ENCODE assay signal across 9 cellular contexts in genomic region chr5:142699105-142699720, GRCh38. TPM values are rescaled to one million over a fixed set of nuclear protein-coding genes. Genes with fewer than 3 reads are reported as not detected.
DNase-seq lines count a peak whose midpoint lies in the region; ATAC-seq and TF ChIP-seq lines count a peak whose summit lies in the region.
"Had no signal": no experiment of that assay in that cellular context is flagged by ENCODE, and none has a peak within 500 bp of the region (broad histone marks: within the 10 kb centered on the region; RNA-seq: fewer than 3 reads in every experiment).

No MANE protein-coding gene starts in this region.

- H3K4me3 Mint-ChIP-seq in activated CD4-positive, alpha-beta T cell treated with anti-CD3 and anti-CD28 coated beads, Interleukin-2, amount 10 ng/mL, durations not matched to agents 24 days and 14 days, result no peak overlapping the region

- ATAC-seq in HG03342 (IDR thresholded peaks at IDR 0.05; ENCODE audit: unreplicated experiment), result peak; percentile 90

- DNase-seq in DMS79 treated with DMSO at 0.1 percent for 48 hours (lab: John Stamatoyannopoulos, UW) (peak; percentile 51), DMS79 (lab: John Stamatoyannopoulos, UW) (no peak), NCI-H526 (lab: John Stamatoyannopoulos, UW) (peak; percentile 41 to 87), dedifferentiated amniotic fluid mesenchymal stem cell (ENCODE audit: extremely low spot score) (peak; percentile 81), lower leg skin (ENCODE audit: low spot score in 2 of 2) (peak; percentile 84 to 98)
- peak; percentile 93 for DNase-seq in activated CD4-positive, alpha-beta T cell treated with anti-CD3 and anti-CD28 coated beads, Interleukin-2, amount 10 ng/mL, durations not matched to agents 24 days and 14 days
- peak; percentile 36 to 66 (median 55) for DNase-seq in stimulated activated CD4-positive, alpha-beta T cell treated with anti-CD3 and anti-CD28 coated beads, TNF-alpha, amount 100 ng/mL, for 1 hour (ENCODE audit: low read depth in 3 of 3, low spot score in 1 of 3)

- WGBS in lower leg skin, 2 donors, result 1 to 2% methylated on average over 5 of the region's 5 CpGs

- TF ChIP-seq POLR2A in lower leg skin (IDR thresholded peaks at IDR 0.05), result no peak

- peaks cover 2% of the 10 kb centered on the region for H3K4me1 Mint-ChIP-seq in activated CD4-positive, alpha-beta T cell treated with anti-CD3 and anti-CD28 coated beads, Interleukin-2, amount 10 ng/mL, durations not matched to agents 24 days and 14 days

- no peak overlapping the region for H3K4me3 ChIP-seq in lower leg skin (ENCODE audit: low read depth, poor library complexity, severe bottlenecking)
- H3K4me3 ChIP-seq: BLaER1 had no signal

- H3K27ac Mint-ChIP-seq in activated CD4-positive, alpha-beta T cell treated with anti-CD3 and anti-CD28 coated beads, Interleukin-2, amount 10 ng/mL, durations not matched to agents 24 days and 14 days, result no peak overlapping the region

- TF ChIP-seq CTCF in lower leg skin (IDR thresholded peaks at IDR 0.05), result peak in 1 of 3 donors; percentile 82

- intact Hi-C loops in activated CD4-positive, alpha-beta T cell treated with anti-CD3 and anti-CD28 coated beads, Interleukin-2, amount 10 ng/mL, durations not matched to agents 24 days and 14 days (cut with micrococcal nuclease), result loop anchor here (1.0 to 2.0 kb wide), 3 partner anchors 44 to 554 kb away; no protein-coding TSS in a partner anchor
- intact Hi-C loops in lower leg skin (cut with DNase I; ENCODE audit: low total_unique reads), result loop anchor here (5.0 kb wide), 1 partner anchor 47 kb away; no protein-coding TSS in a partner anchor

- peaks cover 13% of the 10 kb centered on the region for H3K27me3 Mint-ChIP-seq in activated CD4-positive, alpha-beta T cell treated with anti-CD3 and anti-CD28 coated beads, Interleukin-2, amount 10 ng/mL, durations not matched to agents 24 days and 14 days

- H3K36me3 Mint-ChIP-seq in activated CD4-positive, alpha-beta T cell treated with anti-CD3 and anti-CD28 coated beads, Interleukin-2, amount 10 ng/mL, durations not matched to agents 24 days and 14 days (ENCODE audit: low read depth), result no peaks in the 10 kb centered on the region

- H3K9me3 Mint-ChIP-seq in activated CD4-positive, alpha-beta T cell treated with anti-CD3 and anti-CD28 coated beads, Interleukin-2, amount 10 ng/mL, durations not matched to agents 24 days and 14 days, result no peaks in the 10 kb centered on the region

RNA-seq across cellular contexts. Expression of gene FGF1, which starts 13.3 kb away (rescaled TPM):
- total RNA-seq in activated CD4-positive, alpha-beta T cell treated with anti-CD3 and anti-CD28 coated beads, Interleukin-2, amount 10 ng/mL, durations not matched to agents 24 days and 14 days, result not detected in 2 replicates
- total RNA-seq in lower leg skin, result 1 to 10 TPM in 1 of 4 donors, under 1 TPM in 3; 0.38 to 5.4 (median 0.65) TPM
